Comparison of ENCODE assay signal across 34 cellular contexts in the genomic region with DNA sequence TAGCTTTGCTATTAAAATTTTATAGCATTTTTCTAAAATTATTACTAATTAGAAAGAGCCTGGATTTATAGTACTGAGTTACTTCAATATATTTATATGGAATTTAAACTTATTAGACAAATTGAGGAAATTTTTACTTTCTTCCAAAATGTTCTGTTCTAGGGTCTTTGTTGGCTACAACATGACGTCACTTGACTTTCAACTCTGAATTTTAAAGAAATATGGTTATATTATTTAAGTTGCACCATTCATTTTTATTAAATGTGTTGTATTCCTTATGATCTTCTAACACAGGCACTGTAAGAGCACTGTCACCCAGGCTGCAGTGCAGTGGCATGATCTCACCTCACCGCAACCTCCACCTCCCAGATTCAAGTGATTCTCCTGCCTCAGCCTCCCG.
"Had no signal": no experiment of that assay in that cellular context is flagged by ENCODE, and none has a peak within 500 bp of the region (broad histone marks: within the 10 kb centered on the region; RNA-seq: fewer than 3 reads in every experiment).

No MANE protein-coding gene starts in this region.

- H3K4me3 ChIP-seq: adrenal gland, ascending aorta, body of pancreas, breast epithelium, cardiac muscle cell had no signal

- H3K27me3 ChIP-seq: adrenal gland, ascending aorta, body of pancreas, brain microvascular endothelial cell, breast epithelium, cardiac muscle cell had no signal

- H3K27ac ChIP-seq: adrenal gland, ascending aorta, body of pancreas, brain microvascular endothelial cell, breast epithelium, cardiac muscle cell had no signal

- DNase-seq: activated effector memory CD4-positive, alpha-beta T cell treated with anti-CD3 and anti-CD28 coated beads, Interleukin-2, amount 50 U/mL, for 16 hours; activated effector memory CD4-positive, alpha-beta T cell treated with Interleukin-2 at 50 U/mL for 16 hours; activated gamma-delta T cell; activated gamma-delta T cell treated with Interleukin-2 at 50 U/mL for 16 hours; activated naive CD4-positive, alpha-beta T cell; activated naive CD4-positive, alpha-beta T cell treated with anti-CD3 and anti-CD28 coated beads for 36 hours; activated naive CD4-positive, alpha-beta T cell treated with anti-CD3 and anti-CD28 coated beads, Interleukin-2, amount 10 ng/mL, durations not matched to agents 7 days and 5 days; activated naive CD4-positive, alpha-beta T cell treated with anti-CD3 and anti-CD28 coated beads, Interleukin-2, amount 50 U/mL, for 16 hours; activated naive CD4-positive, alpha-beta T cell treated with Interleukin-2 at 50 U/mL for 16 hours; activated naive CD8-positive, alpha-beta T cell treated with anti-CD3 and anti-CD28 coated beads for 36 hours; activated naive CD8-positive, alpha-beta T cell treated with anti-CD3 and anti-CD28 coated beads, Interleukin-2, amount 10 ng/mL, durations not matched to agents 7 days and 5 days; activated naive CD8-positive, alpha-beta T cell treated with anti-CD3 and anti-CD28 coated beads, Interleukin-2, amount 50 U/mL, for 24 hours; activated T-cell treated with anti-CD3 and anti-CD28 coated beads, Interleukin-2, amount 50 U/mL, for 1 hour; activated T-cell treated with anti-CD3 and anti-CD28 coated beads, Interleukin-2, amount 50 U/mL, for 24 hours; activated T-cell treated with anti-CD3 and anti-CD28 coated beads, Interleukin-2, amount 50 U/mL, for 4 hours; activated T-cell treated with anti-CD3 and anti-CD28 coated beads, Interleukin-2, amount 50 U/mL, for 48 hours; activated T-cell treated with anti-CD3 and anti-CD28 coated beads, Interleukin-2, amount 50 U/mL, for 72 hours; adrenal gland; amniotic stem cell; amygdala; anterior cingulate cortex; aorta; body of pancreas; brain microvascular endothelial cell; caudate nucleus; central memory CD4-positive, alpha-beta T cell; cerebellar nuclear complex had no signal

- H3K4me1 ChIP-seq: adrenal gland, ascending aorta, body of pancreas, breast epithelium had no signal

- H3K36me3 ChIP-seq: adrenal gland, ascending aorta, brain microvascular endothelial cell, breast epithelium, cardiac muscle cell had no signal

- FAIRE-seq: astrocyte, bronchial epithelial cell had no signal

- ATAC-seq: activated naive CD4-positive, alpha-beta T cell treated with anti-CD3 and anti-CD28 coated beads, Interleukin-2, amount 50 U/mL, for 72 hours; activated naive CD8-positive, alpha-beta T cell treated with anti-CD3 and anti-CD28 coated beads, Interleukin-2, amount 50 U/mL, for 24 hours; activated T-cell treated with anti-CD3 and anti-CD28 coated beads, Interleukin-2, amount 50 U/mL, for 4 hours; activated T-cell treated with anti-CD3 and anti-CD28 coated beads, Interleukin-2, amount 50 U/mL, for 72 hours; activated T-helper 17 cell treated with anti-CD3 and anti-CD28 coated beads, Interleukin-2, amount 50 U/mL, for 72 hours; body of pancreas had no signal

- H3K9me3 ChIP-seq: ascending aorta, body of pancreas, breast epithelium had no signal
